In the genomic region with DNA sequence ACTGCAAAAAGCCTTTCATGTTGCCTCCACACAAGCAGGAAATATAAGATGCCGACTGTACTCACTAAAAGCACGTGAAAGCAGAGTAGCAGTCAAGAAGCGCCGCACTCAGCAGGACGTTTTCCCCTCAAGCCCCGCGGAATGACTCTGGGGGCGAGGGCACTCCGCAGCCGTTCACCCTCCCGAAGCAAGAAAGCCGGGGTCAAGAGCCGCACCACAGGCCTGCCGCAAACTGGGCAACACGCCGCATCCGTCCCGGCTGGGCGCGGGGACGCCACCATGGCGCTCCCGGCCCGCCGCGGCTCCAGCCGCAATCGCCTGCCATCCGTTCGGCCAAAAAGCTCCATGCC, we compare ENCODE assay signal across 8 cellular contexts. TPM values are rescaled to one million over a fixed set of nuclear protein-coding genes. Genes with fewer than 3 reads are reported as not detected.
DNase-seq lines count a peak whose midpoint lies in the region; ATAC-seq and TF ChIP-seq lines count a peak whose summit lies in the region.

No MANE protein-coding gene starts in this region.

- H3K4me3 ChIP-seq in DOHH2 (ENCODE audit: low read length) (peak overlapping the region; percentile 90), HL-60 (replicated peaks; ENCODE audit: insufficient read depth, low read length) (peak overlapping the region; percentile 59)

- H3K36me3 Mint-ChIP-seq in activated T-cell treated with anti-CD3 and anti-CD28 coated beads, Interleukin-2, amount 50 U/mL, for 72 hours (ENCODE audit: insufficient read depth in 2 of 2): peaks cover 32 to 45% of the 10 kb centered on the region in 2 donors
- no peaks in the 10 kb centered on the region for H3K36me3 Mint-ChIP-seq in glutamatergic neuron (ENCODE audit: unreplicated experiment)

- no peak for TF ChIP-seq CTCF in DOHH2 (IDR thresholded peaks at IDR 0.05; ENCODE audit: low read depth, low read length, poor library complexity, severe bottlenecking)
- TF ChIP-seq CTCF in HL-60 (IDR thresholded peaks at IDR 0.05; ENCODE audit: insufficient read depth, low read length): no peak
- TF ChIP-seq CTCF in glutamatergic neuron (IDR thresholded peaks at IDR 0.05; ENCODE audit: partially characterized antibody, unreplicated experiment): no peak

- peak overlapping the region; percentile 98 for H3K4me2 ChIP-seq in DOHH2 (ENCODE audit: low read length)

- H3K9me2 ChIP-seq in DOHH2 (replicated peaks; ENCODE audit: control insufficient read depth, low read length): no peaks in the 10 kb centered on the region

- peaks cover 33% of the 10 kb centered on the region for H4K20me1 ChIP-seq in DOHH2 (ENCODE audit: control insufficient read depth, insufficient read depth, low read depth, low read length)

- H3K9me3 ChIP-seq in DOHH2 (ENCODE audit: control insufficient read depth, insufficient read depth, low read length): no peaks in the 10 kb centered on the region

- H3K27ac ChIP-seq in DOHH2 (ENCODE audit: low read depth, low read length) (peak overlapping the region; percentile 81), HL-60 (replicated peaks) (peak overlapping the region; percentile 88)

- peak; percentile 32 for ATAC-seq in GM21390 (IDR thresholded peaks at IDR 0.05; ENCODE audit: unreplicated experiment)
- ATAC-seq in activated T-cell treated with anti-CD3 and anti-CD28 coated beads, Interleukin-2, amount 50 U/mL, for 72 hours (replicated peaks in 1 of 2): peak; percentile 39 to 41

- H3F3A ChIP-seq in DOHH2 (ENCODE audit: control insufficient read depth, insufficient read depth): peaks cover 61% of the 10 kb centered on the region

- H3K4me3 Mint-ChIP-seq in activated T-cell treated with anti-CD3 and anti-CD28 coated beads, Interleukin-2, amount 50 U/mL, for 72 hours: peak overlapping the region; percentile 94 to 97
- peak overlapping the region; percentile 99 for H3K4me3 Mint-ChIP-seq in glutamatergic neuron (ENCODE audit: unreplicated experiment)

- H3K36me3 ChIP-seq in DOHH2 (ENCODE audit: control insufficient read depth, low read length): peaks cover 53% of the 10 kb centered on the region

- H3K9me3 Mint-ChIP-seq in activated T-cell treated with anti-CD3 and anti-CD28 coated beads, Interleukin-2, amount 50 U/mL, for 72 hours: no peaks in the 10 kb centered on the region
- peaks cover 6% of the 10 kb centered on the region for H3K9me3 Mint-ChIP-seq in glutamatergic neuron (ENCODE audit: unreplicated experiment)

- peaks cover 3% of the 10 kb centered on the region; the same call in 1 of the 2 replicates for H3K27me3 ChIP-seq in DOHH2 (ENCODE audit: control insufficient read depth, low read length)
- H3K27me3 ChIP-seq in HL-60 (ENCODE audit: insufficient read depth, poor library complexity, severe bottlenecking): no peaks in the 10 kb centered on the region

- H3K79me2 ChIP-seq in DOHH2 (ENCODE audit: control insufficient read depth, low read length): peaks cover 45% of the 10 kb centered on the region

- H3K4me1 Mint-ChIP-seq in activated T-cell treated with anti-CD3 and anti-CD28 coated beads, Interleukin-2, amount 50 U/mL, for 72 hours (ENCODE audit: low read depth): peaks cover 63% of the 10 kb centered on the region
- peaks cover 14% of the 10 kb centered on the region for H3K4me1 Mint-ChIP-seq in glutamatergic neuron (ENCODE audit: low read depth, unreplicated experiment)

- DNase-seq in HL-60 (ENCODE audit: low read depth in 1 of 2, low spot score in 1 of 2) (no peak), glutamatergic neuron (no peak), pons (ENCODE audit: low spot score) (peak; percentile 37), hepatic stellate cell (ENCODE audit: low spot score) (no peak), NCI-H2107 treated with DMSO at 0.1 percent for 48 hours (lab: John Stamatoyannopoulos, UW; ENCODE audit: unreplicated experiment) (no peak)
- no peak for DNase-seq in activated T-cell treated with anti-CD3 and anti-CD28 coated beads, Interleukin-2, amount 50 U/mL, for 72 hours

- no peaks in the 10 kb centered on the region for H3K27me3 Mint-ChIP-seq in activated T-cell treated with anti-CD3 and anti-CD28 coated beads, Interleukin-2, amount 50 U/mL, for 72 hours (ENCODE audit: low read depth)
- peaks cover 2% of the 10 kb centered on the region for H3K27me3 Mint-ChIP-seq in glutamatergic neuron (ENCODE audit: unreplicated experiment)

- H3K27ac Mint-ChIP-seq in activated T-cell treated with anti-CD3 and anti-CD28 coated beads, Interleukin-2, amount 50 U/mL, for 72 hours: peak overlapping the region; percentile 99
- peak overlapping the region; percentile 99 for H3K27ac Mint-ChIP-seq in glutamatergic neuron (ENCODE audit: unreplicated experiment)

- peaks cover 33% of the 10 kb centered on the region for H3K4me1 ChIP-seq in DOHH2 (ENCODE audit: control insufficient read depth, low read length)

RNA-seq across cellular contexts. Expression of a gene that starts 0.4 kb away (rescaled TPM):
- total RNA-seq in activated T-cell treated with anti-CD3 and anti-CD28 coated beads, Interleukin-2, amount 50 U/mL, for 72 hours: 1,000 to 10,000 TPM; 3,558 to 3,563 TPM
- total RNA-seq in glutamatergic neuron (ENCODE audit: unreplicated experiment): 798 TPM

RNA-seq across cellular contexts. Expression of a gene that starts 29.1 kb away (rescaled TPM):
- total RNA-seq in activated T-cell treated with anti-CD3 and anti-CD28 coated beads, Interleukin-2, amount 50 U/mL, for 72 hours: 1 to 10 TPM; 2.4 to 2.8 TPM
- 30.5 TPM for total RNA-seq in glutamatergic neuron (ENCODE audit: unreplicated experiment)
